Comparison of ENCODE assay signal across 1 cellular context in the genomic region with DNA sequence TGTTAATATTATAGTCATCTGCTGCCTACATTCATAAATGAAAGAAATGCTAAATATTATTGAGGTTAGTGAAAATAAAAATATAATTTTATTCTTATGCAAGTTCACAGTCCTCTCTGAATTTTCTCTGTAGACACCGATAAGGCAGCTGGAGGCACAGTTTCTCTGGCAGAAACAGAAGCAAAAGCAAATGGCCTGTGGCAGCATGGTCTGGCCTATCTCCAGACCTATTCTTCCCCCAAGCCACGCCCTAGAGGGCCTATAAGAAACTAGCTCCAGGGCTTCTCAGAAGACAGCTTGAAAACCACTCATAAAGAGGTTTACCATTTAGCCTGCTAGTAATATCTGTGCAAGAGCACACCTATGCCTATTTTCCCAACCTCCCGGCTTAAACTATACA.
TF ChIP-seq lines count a peak whose summit lies in the region.

No MANE protein-coding gene starts in this region.

TF ChIP-seq in K562, 482 proteins besides CTCF, POLR2A, EP300 and RAD21:
- TF ChIP-seq ZNF24 (IDR thresholded peaks at IDR 0.05) (no peak), FOS (IDR thresholded peaks at IDR 0.05; ENCODE audit: extremely low read depth, insufficient read length) (no peak), ZKSCAN3 (CRISPR knock-in tag; IDR thresholded peaks at IDR 0.05) (peak; percentile 68; the same call in 1 of the 2 replicates), RBM25 (IDR thresholded peaks at IDR 0.05; ENCODE audit: low read depth, low read length, severe bottlenecking) (peak; percentile 84)
